9 cellular contexts compared by ENCODE assay signal in the genomic region with DNA sequence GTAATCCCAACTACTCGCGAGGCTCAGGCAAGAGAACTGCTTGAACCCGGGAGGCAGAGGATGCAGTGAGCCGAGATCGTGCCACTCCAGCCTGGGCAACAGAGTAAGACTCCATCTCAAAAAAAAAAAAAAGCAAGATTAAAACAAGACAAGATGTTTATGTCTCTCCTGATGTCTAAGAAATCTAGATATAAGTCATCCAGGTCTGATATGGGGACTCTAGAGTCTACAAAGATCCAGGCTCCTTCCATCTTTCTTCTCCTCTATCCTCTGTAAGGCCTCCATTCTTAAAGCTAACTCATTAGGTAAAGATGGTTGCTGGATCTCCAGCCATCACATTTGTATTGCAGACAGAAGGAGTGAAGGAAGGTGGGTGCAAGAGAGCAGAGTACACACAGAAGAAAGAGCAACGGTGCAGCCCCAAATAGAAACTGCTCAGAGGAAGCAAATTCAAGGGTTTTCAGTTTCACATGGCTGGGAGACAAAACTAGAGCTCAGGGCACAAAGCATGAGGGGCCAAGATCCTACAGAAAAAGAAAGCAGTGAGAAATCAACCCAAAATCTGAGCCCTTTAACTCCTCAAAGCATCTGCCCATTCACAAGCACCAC. TPM values are rescaled to one million over a fixed set of nuclear protein-coding genes. Genes with fewer than 3 reads are reported as not detected.
DNase-seq lines count a peak whose midpoint lies in the region; ATAC-seq and TF ChIP-seq lines count a peak whose summit lies in the region.
"Had no signal": no experiment of that assay in that cellular context is flagged by ENCODE, and none has a peak within 500 bp of the region (broad histone marks: within the 10 kb centered on the region; RNA-seq: fewer than 3 reads in every experiment).

No MANE protein-coding gene starts in this region.

- H3K36me3 ChIP-seq in esophagus muscularis mucosa: no peaks in the 10 kb centered on the region

- H3K9me3 Mint-ChIP-seq in WTC11: peaks cover 12% of the 10 kb centered on the region

- no peak overlapping the region for H3K4me3 ChIP-seq in esophagus muscularis mucosa

- CTCF ChIA-PET in WTC11 (lab: Charles Lee): interaction anchor here (1.1 to 1.2 kb wide), 2 partner anchors 11 to 38 kb away, joined by 3 to 6 read pairs; no protein-coding TSS in a partner anchor

- intact Hi-C loops in esophagus muscularis mucosa (cut with DNase I): no loop called here

- H3K27ac Mint-ChIP-seq in WTC11: peak overlapping the region; percentile 36

- ATAC-seq in GM19372 (IDR thresholded peaks at IDR 0.05; ENCODE audit: low read depth, unreplicated experiment): peak; percentile 89
- ATAC-seq in HG03045 (IDR thresholded peaks at IDR 0.05; ENCODE audit: unreplicated experiment): peak; percentile 78
- ATAC-seq in WTC11: no peak

- POLR2A ChIA-PET in WTC11 (lab: Charles Lee): interaction anchor here (0.6 to 1.1 kb wide), 2 partner anchors 28 to 243 kb away, joined by 3 to 4 read pairs; no protein-coding TSS in a partner anchor

- H3K9me3 ChIP-seq in esophagus muscularis mucosa: no peaks in the 10 kb centered on the region

- peaks cover 10 to 25% (median 19%) of the 10 kb centered on the region in 4 donors for H3K4me1 ChIP-seq in esophagus muscularis mucosa

- peak; percentile 38 for DNase-seq in GM10266 (ENCODE audit: extremely low spot score)
- DNase-seq in WTC11 (ENCODE audit: low spot score): no peak
- no peak for DNase-seq in NCI-H1048 (lab: John Stamatoyannopoulos, UW)
- no peak for DNase-seq in globus pallidus (ENCODE audit: low spot score)
- DNase-seq in NCI-H1436 treated with DMSO at 0.1 percent for 48 hours (lab: John Stamatoyannopoulos, UW): no peak
- no peak for DNase-seq in esophagus muscularis mucosa (ENCODE audit: extremely low spot score)
- DNase-seq: activated CD4-positive, alpha-beta T cell treated with anti-CD3 and anti-CD28 coated beads for 4 hours had no signal

- peaks cover 8% of the 10 kb centered on the region for H3K36me3 Mint-ChIP-seq in WTC11

- no peaks in the 10 kb centered on the region for H3K27me3 Mint-ChIP-seq in WTC11 (ENCODE audit: low read depth)

- H3K4me3 Mint-ChIP-seq in WTC11: no peak overlapping the region

- WGBS in esophagus muscularis mucosa: 96% methylated on average over 6 of the region's 6 CpGs

- no peak for TF ChIP-seq POLR2A in esophagus muscularis mucosa (IDR thresholded peaks at IDR 0.05; ENCODE audit: low read depth)

- H3K4me1 Mint-ChIP-seq in WTC11: peaks cover 30% of the 10 kb centered on the region

- H3K27ac ChIP-seq in esophagus muscularis mucosa (replicated peaks in 1 of 4): no peak overlapping the region

- TF ChIP-seq EP300 in esophagus muscularis mucosa (IDR thresholded peaks at IDR 0.05): no peak

- no peaks in the 10 kb centered on the region for H3K27me3 ChIP-seq in esophagus muscularis mucosa

- TF ChIP-seq CTCF in GM10266 (IDR thresholded peaks at IDR 0.05; ENCODE audit: control insufficient read depth, insufficient read depth, low read depth, missing control alignments) (no peak), WTC11 (IDR thresholded peaks at IDR 0.05) (no peak), esophagus muscularis mucosa (IDR thresholded peaks at IDR 0.05) (no peak)

TF ChIP-seq in WTC11, 78 proteins besides CTCF, POLR2A, EP300 and RAD21:
- TF ChIP-seq NR2C2 (CRISPR knock-in tag; IDR thresholded peaks at IDR 0.05): no peak
- 0 out of 2 replicates have a peak, but pooled peaks have one; percentile 8 for TF ChIP-seq ZNF121 (CRISPR knock-in tag; IDR thresholded peaks at IDR 0.05)
- TF ChIP-seq TCF7 (CRISPR knock-in tag; IDR thresholded peaks at IDR 0.05; ENCODE audit: low read depth): no peak

RNA-seq across cellular contexts. Expression of a gene that starts 57.6 kb away (rescaled TPM):
- total RNA-seq in WTC11 (2021) (19.5 to 21.4 TPM (median 20.1 TPM) in 3 replicates), esophagus muscularis mucosa (10 to 100 TPM; 10.4 to 14.9 (median 13.2) TPM)
